In the genomic region with DNA sequence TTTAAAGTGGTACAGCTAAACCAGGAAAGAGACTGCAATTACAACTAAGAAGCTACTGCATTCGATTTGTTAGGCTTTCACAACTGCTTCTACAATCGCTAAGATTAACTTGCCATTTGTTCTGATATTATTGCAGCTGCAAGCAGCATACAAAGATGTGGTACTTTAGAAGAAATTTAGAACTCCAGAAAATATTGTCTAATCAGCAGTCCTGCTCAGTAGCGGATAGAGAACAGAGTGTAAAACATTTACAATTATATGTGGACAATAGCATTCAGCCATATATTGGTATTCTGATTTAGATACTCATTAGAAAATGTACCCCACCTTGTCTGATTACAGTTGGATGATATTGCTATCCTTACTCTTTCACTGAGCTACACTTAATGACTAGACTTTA, we compare ENCODE assay signal across 33 cellular contexts.
"Had no signal": no experiment of that assay in that cellular context is flagged by ENCODE, and none has a peak within 500 bp of the region (broad histone marks: within the 10 kb centered on the region; RNA-seq: fewer than 3 reads in every experiment).

No MANE protein-coding gene starts in this region.

- FAIRE-seq: astrocyte, bronchial epithelial cell had no signal

- H3K27ac ChIP-seq: adrenal gland, ascending aorta, body of pancreas, brain microvascular endothelial cell, breast epithelium, cardiac muscle cell had no signal

- H3K9me3 ChIP-seq: adrenal gland, ascending aorta, body of pancreas, breast epithelium had no signal

- ATAC-seq: activated naive CD4-positive, alpha-beta T cell treated with anti-CD3 and anti-CD28 coated beads, Interleukin-2, amount 50 U/mL, for 72 hours; activated naive CD8-positive, alpha-beta T cell treated with anti-CD3 and anti-CD28 coated beads, Interleukin-2, amount 50 U/mL, for 24 hours; activated T-cell treated with anti-CD3 and anti-CD28 coated beads, Interleukin-2, amount 50 U/mL, for 4 hours; activated T-cell treated with anti-CD3 and anti-CD28 coated beads, Interleukin-2, amount 50 U/mL, for 72 hours; activated T-helper 17 cell treated with anti-CD3 and anti-CD28 coated beads, Interleukin-2, amount 50 U/mL, for 72 hours; body of pancreas had no signal

- H3K4me3 ChIP-seq: adrenal gland, ascending aorta, body of pancreas, breast epithelium, cardiac muscle cell had no signal

- DNase-seq: activated effector memory CD4-positive, alpha-beta T cell treated with anti-CD3 and anti-CD28 coated beads, Interleukin-2, amount 50 U/mL, for 16 hours; activated effector memory CD4-positive, alpha-beta T cell treated with Interleukin-2 at 50 U/mL for 16 hours; activated gamma-delta T cell; activated gamma-delta T cell treated with Interleukin-2 at 50 U/mL for 16 hours; activated naive CD4-positive, alpha-beta T cell; activated naive CD4-positive, alpha-beta T cell treated with anti-CD3 and anti-CD28 coated beads for 36 hours; activated naive CD4-positive, alpha-beta T cell treated with anti-CD3 and anti-CD28 coated beads, Interleukin-2, amount 10 ng/mL, durations not matched to agents 7 days and 5 days; activated naive CD4-positive, alpha-beta T cell treated with anti-CD3 and anti-CD28 coated beads, Interleukin-2, amount 50 U/mL, for 16 hours; activated naive CD4-positive, alpha-beta T cell treated with Interleukin-2 at 50 U/mL for 16 hours; activated naive CD8-positive, alpha-beta T cell treated with anti-CD3 and anti-CD28 coated beads for 36 hours; activated naive CD8-positive, alpha-beta T cell treated with anti-CD3 and anti-CD28 coated beads, Interleukin-2, amount 10 ng/mL, durations not matched to agents 7 days and 5 days; activated naive CD8-positive, alpha-beta T cell treated with anti-CD3 and anti-CD28 coated beads, Interleukin-2, amount 50 U/mL, for 24 hours; activated T-cell treated with anti-CD3 and anti-CD28 coated beads, Interleukin-2, amount 50 U/mL, for 24 hours; activated T-cell treated with anti-CD3 and anti-CD28 coated beads, Interleukin-2, amount 50 U/mL, for 4 hours; activated T-cell treated with anti-CD3 and anti-CD28 coated beads, Interleukin-2, amount 50 U/mL, for 48 hours; activated T-cell treated with anti-CD3 and anti-CD28 coated beads, Interleukin-2, amount 50 U/mL, for 72 hours; adrenal gland; amniotic stem cell; amygdala; anterior cingulate cortex; aorta; body of pancreas; brain microvascular endothelial cell; caudate nucleus; central memory CD4-positive, alpha-beta T cell; cerebellar nuclear complex had no signal

- H3K4me1 ChIP-seq: adrenal gland, ascending aorta, body of pancreas, breast epithelium had no signal

- H3K36me3 ChIP-seq: adrenal gland, ascending aorta, brain microvascular endothelial cell, breast epithelium, cardiac muscle cell had no signal

- H3K27me3 ChIP-seq: adrenal gland, ascending aorta, body of pancreas, brain microvascular endothelial cell, breast epithelium, cardiac muscle cell had no signal
